In the genomic region with DNA sequence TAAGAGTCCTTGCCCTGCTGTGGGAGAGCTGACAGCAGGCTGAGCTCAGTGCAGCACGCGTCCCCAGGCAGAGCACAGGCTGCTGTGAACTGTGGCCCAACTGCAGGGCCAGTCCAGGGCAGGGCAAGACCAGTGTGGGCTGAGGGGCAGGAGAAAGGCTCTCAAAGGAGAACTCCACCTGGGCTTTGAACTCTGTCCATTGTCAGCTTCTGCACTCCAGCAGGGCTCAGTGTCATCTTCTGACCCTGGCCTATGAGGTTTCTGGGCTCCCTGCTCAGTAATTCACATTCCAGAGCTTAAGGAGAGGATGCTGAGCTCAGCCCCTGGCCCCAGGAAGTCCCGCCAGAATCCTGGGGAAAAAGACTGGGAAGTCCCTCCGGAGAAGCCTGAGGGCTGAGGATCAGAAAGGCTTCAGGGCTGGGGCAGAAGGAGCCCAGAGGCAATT, we compare ENCODE assay signal across 12 cellular contexts. TPM values are rescaled to one million over a fixed set of nuclear protein-coding genes. Genes with fewer than 3 reads are reported as not detected.
DNase-seq lines count a peak whose midpoint lies in the region; ATAC-seq and TF ChIP-seq lines count a peak whose summit lies in the region.
"Had no signal": no experiment of that assay in that cellular context is flagged by ENCODE, and none has a peak within 500 bp of the region (broad histone marks: within the 10 kb centered on the region; RNA-seq: fewer than 3 reads in every experiment).

No MANE protein-coding gene starts in this region.

- CTCF ChIA-PET in SK-N-SH (lab: Yijun Ruan, JAX) = interaction anchor here (1.1 to 2.8 kb wide), 3 partner anchors 16 to 35 kb away, joined by 3 to 13 read pairs (median 5); no protein-coding TSS in a partner anchor

- peak overlapping the region; percentile 68; the same call in 1 of the 2 replicates for H3K4me2 ChIP-seq in SK-N-SH

- H3K79me2 ChIP-seq in SK-N-SH (ENCODE audit: insufficient read depth) = peaks cover 90% of the 10 kb centered on the region

- H3K4me3 ChIP-seq in SK-N-SH (ENCODE audit: low read depth in 2 of 2, low read length in 1 of 2) (no peak overlapping the region), psoas muscle (no peak overlapping the region)
- H3K4me3 ChIP-seq: spleen had no signal

- no peak for TF ChIP-seq RAD21 in SK-N-SH (IDR thresholded peaks at IDR 0.05; ENCODE audit: low read length)

- peaks cover 39% of the 10 kb centered on the region for H3K36me3 Mint-ChIP-seq in osteocyte (ENCODE audit: unreplicated experiment)

- H3K27ac ChIP-seq in SK-N-SH (ENCODE audit: low read depth in 2 of 2, low read length in 1 of 2) (peak overlapping the region; percentile 62 to 99), psoas muscle (no peak overlapping the region)
- H3K27ac ChIP-seq: spleen had no signal

- WGBS in SK-N-SH (ENCODE audit: low lambda C conversion rate) = 63% methylated on average over 4 of the region's 4 CpGs
- WGBS in psoas muscle, 3 donors = 72 to 84% (median 76%) methylated on average over 4 of the region's 4 CpGs

- peak; percentile 61 for DNase-seq in EH (ENCODE audit: low read depth)
- DNase-seq in SK-N-SH = no peak
- peak; percentile 38 for DNase-seq in left ventricle myocardium superior
- no peak for DNase-seq in osteocyte (ENCODE audit: extremely low spot score, unreplicated experiment)
- no peak for DNase-seq in psoas muscle
- DNase-seq in NCI-H526 (lab: John Stamatoyannopoulos, UW) = no peak
- no peak for DNase-seq in NCI-H1048 (lab: John Stamatoyannopoulos, UW)
- DNase-seq: activated CD4-positive, alpha-beta T cell treated with anti-CD3 and anti-CD28 coated beads for 1 hour; activated gamma-delta T cell; SIG-M5; spleen had no signal

- H3K9me2 ChIP-seq in SK-N-SH = no peaks in the 10 kb centered on the region

- no peaks in the 10 kb centered on the region for H3K27me3 ChIP-seq in SK-N-SH (ENCODE audit: insufficient read depth)
- H3K27me3 ChIP-seq in psoas muscle (ENCODE audit: insufficient read depth in 3 of 3, low read length in 2 of 3) = no peaks in the 10 kb centered on the region
- H3K27me3 ChIP-seq: spleen had no signal

- H3K27ac Mint-ChIP-seq in osteocyte (ENCODE audit: unreplicated experiment) = peak overlapping the region; percentile 63

- peaks cover 21 to 44% of the 10 kb centered on the region in 2 experiments for H3K4me1 ChIP-seq in SK-N-SH (ENCODE audit: control insufficient read depth in 1 of 2, insufficient read depth in 2 of 2, low read depth in 1 of 2, low read length in 1 of 2)
- no peaks in the 10 kb centered on the region for H3K4me1 ChIP-seq in psoas muscle
- H3K4me1 ChIP-seq: spleen had no signal

- H3K27me3 Mint-ChIP-seq in osteocyte (ENCODE audit: unreplicated experiment) = no peaks in the 10 kb centered on the region

- H3K9me3 Mint-ChIP-seq in osteocyte (ENCODE audit: unreplicated experiment) = no peaks in the 10 kb centered on the region

- H4K20me1 ChIP-seq in SK-N-SH (ENCODE audit: insufficient read depth) = no peaks in the 10 kb centered on the region

- intact Hi-C loops in left ventricle myocardium superior (cut with micrococcal nuclease) = no loop called here
- intact Hi-C loops in psoas muscle (cut with DNase I) = no loop called here

- no peak overlapping the region for H2AFZ ChIP-seq in SK-N-SH (ENCODE audit: low read depth)

- no peaks in the 10 kb centered on the region for H3K9me3 ChIP-seq in SK-N-SH
- H3K9me3 ChIP-seq in psoas muscle = no peaks in the 10 kb centered on the region
- H3K9me3 ChIP-seq: spleen had no signal

- H3K9ac ChIP-seq in SK-N-SH = peak overlapping the region; percentile 65

- H3F3A ChIP-seq in SK-N-SH (replicated peaks; ENCODE audit: insufficient read depth) = peaks cover 39% of the 10 kb centered on the region

- peak; percentile 76 for ATAC-seq in left ventricle myocardium superior
- no peak for ATAC-seq in psoas muscle
- ATAC-seq in GM21423 (IDR thresholded peaks at IDR 0.05; ENCODE audit: unreplicated experiment) = no peak

- POLR2A ChIA-PET in SK-N-SH (lab: Yijun Ruan, JAX) = no interaction called here

- peaks cover 33% of the 10 kb centered on the region for H3K4me1 Mint-ChIP-seq in osteocyte (ENCODE audit: unreplicated experiment)

- TF ChIP-seq CTCF in SK-N-SH (IDR thresholded peaks at IDR 0.05) = no peak
- TF ChIP-seq CTCF in osteocyte (IDR thresholded peaks at IDR 0.05) = no peak
- TF ChIP-seq CTCF in psoas muscle (IDR thresholded peaks at IDR 0.05) = no peak

- no peak for TF ChIP-seq EP300 in SK-N-SH (IDR thresholded peaks at IDR 0.05; ENCODE audit: borderline replicate concordance in 1 of 2, low read depth in 1 of 2, low read length in 1 of 2)

- peaks cover 8 to 51% of the 10 kb centered on the region in 2 experiments for H3K36me3 ChIP-seq in SK-N-SH (replicated peaks in 1 of 2; ENCODE audit: control insufficient read depth in 1 of 2, insufficient read depth in 2 of 2, low read length in 1 of 2)
- H3K36me3 ChIP-seq in psoas muscle (ENCODE audit: insufficient read depth in 1 of 2, low read depth in 1 of 2) = no peaks in the 10 kb centered on the region
- H3K36me3 ChIP-seq: spleen had no signal

- no peak overlapping the region for H3K4me3 Mint-ChIP-seq in osteocyte (ENCODE audit: unreplicated experiment)

TF ChIP-seq in SK-N-SH, 30 proteins besides CTCF, POLR2A, EP300 and RAD21:
- 0 out of 2 replicates have a peak, but pooled peaks have one; percentile 27 for TF ChIP-seq MXI1 (IDR thresholded peaks at IDR 0.05; ENCODE audit: low read depth, low read length)
- no peak for TF ChIP-seq TAF1 (IDR thresholded peaks at IDR 0.05; ENCODE audit: borderline replicate concordance, low read depth, low read length)
- 0 out of 2 replicates have a peak, but pooled peaks have one; percentile 9 for TF ChIP-seq TCF12 (IDR thresholded peaks at IDR 0.05)
TF ChIP-seq in SK-N-SH: peak in this region for 2.

RNA-seq across cellular contexts. Expression of gene LHFPL2, which starts 37.4 kb away (rescaled TPM):
- polyA plus RNA-seq in SK-N-SH (2012; rRNA removed) (8.6 and 10.4 TPM in 2 replicates), psoas muscle (1 to 10 TPM; 1.1 to 2.5 (median 2.3) TPM)
- 10.1 and 10.4 TPM in 2 replicates for polyA plus RNA-seq in SK-N-SH (2012; cell fraction: cytosol; rRNA removed)
- polyA plus RNA-seq in SK-N-SH (2012; cell fraction: nucleus; rRNA removed) = 8.4 and 14.2 TPM in 2 replicates
- total RNA-seq in left ventricle myocardium superior (5.4 TPM), osteocyte (110 and 113 TPM in 2 replicates), psoas muscle (1 to 10 TPM; 3.6 to 6.4 (median 4.8) TPM)

Comparison
In these comparisons a context has a peak if more than half of its experiments do, and no peak if none do; other contexts are left out.
1. DNase-seq: peak in EH (single experiment) and left ventricle myocardium superior (single experiment); none in SK-N-SH (single experiment), osteocyte (single experiment), psoas muscle (0 of 2), NCI-H526 (0 of 2) and NCI-H1048 (single experiment).
2. RNA of gene LHFPL2, which starts 37.4 kb away (total RNA-seq): 110 to 113 TPM in osteocyte; 3.6 to 6.4 TPM in psoas muscle and 5.4 TPM in left ventricle myocardium superior (single experiment); every median in the first group is over 10 times any median in the second.